Comparison of ENCODE assay signal across 22 cellular contexts in the genomic region with DNA sequence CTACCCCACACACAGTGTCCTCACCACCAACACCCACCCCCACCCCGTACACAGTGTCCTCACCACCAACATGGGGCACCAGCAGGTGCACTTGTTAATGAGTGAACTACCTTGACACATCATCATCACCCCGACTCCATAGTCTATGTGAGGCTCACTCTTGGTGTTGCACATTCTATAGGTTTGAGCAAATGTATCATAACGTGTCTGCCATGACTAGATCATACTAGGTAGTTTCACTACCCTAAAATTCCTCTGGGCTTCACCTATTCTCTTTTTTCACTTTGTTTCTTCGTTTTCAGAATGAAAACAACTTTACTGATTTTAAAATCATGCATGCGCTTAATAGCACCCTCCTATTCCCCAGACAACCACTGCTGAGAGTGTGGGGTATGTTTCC.
DNase-seq lines count a peak whose midpoint lies in the region; ATAC-seq and TF ChIP-seq lines count a peak whose summit lies in the region.
"Had no signal": no experiment of that assay in that cellular context is flagged by ENCODE, and none has a peak within 500 bp of the region (broad histone marks: within the 10 kb centered on the region; RNA-seq: fewer than 3 reads in every experiment).

No MANE protein-coding gene starts in this region.

- H3K36me3 ChIP-seq in OCI-LY3 (replicated peaks; ENCODE audit: low read depth, low read length) (no peaks in the 10 kb centered on the region), GM23338 (ENCODE audit: insufficient read depth) (no peaks in the 10 kb centered on the region)
- H3K36me3 ChIP-seq: cardiac muscle cell, heart right ventricle, Peyer's patch, prostate gland, upper lobe of right lung had no signal

- H3K27ac ChIP-seq in OCI-LY3 (ENCODE audit: low read length) (no peak overlapping the region), GM23338 (ENCODE audit: low read depth) (no peak overlapping the region)
- H3K27ac ChIP-seq: cardiac muscle cell, heart right ventricle, Peyer's patch, prostate gland, upper lobe of right lung had no signal

- H3K79me2 ChIP-seq in OCI-LY3 (ENCODE audit: low read length) (no peaks in the 10 kb centered on the region), GM23338 (replicated peaks; ENCODE audit: insufficient read depth) (no peaks in the 10 kb centered on the region)

- H3K9ac ChIP-seq in OCI-LY3 (ENCODE audit: low read length): no peak overlapping the region

- no peaks in the 10 kb centered on the region for H3K9me2 ChIP-seq in GM23338 (ENCODE audit: insufficient read depth)

- no peaks in the 10 kb centered on the region for H3F3A ChIP-seq in GM23338 (replicated peaks; ENCODE audit: low read depth)

- H3K4me2 ChIP-seq in OCI-LY3 (ENCODE audit: low read length): 0 out of 2 replicates have a peak overlapping the region, but pooled peaks have one; percentile 25
- H3K4me2 ChIP-seq in GM23338: no peak overlapping the region

- H3K27me3 Mint-ChIP-seq in GM23338 (ENCODE audit: insufficient read depth, low read depth, poor library complexity): peaks cover 15% of the 10 kb centered on the region

- H4K20me1 ChIP-seq in OCI-LY3 (ENCODE audit: insufficient read depth, low read length): no peaks in the 10 kb centered on the region
- H4K20me1 ChIP-seq in GM23338 (replicated peaks; ENCODE audit: insufficient read depth): no peaks in the 10 kb centered on the region

- DNase-seq in iPS-NIHi7 (ENCODE audit: extremely low spot score) (no peak), putamen (ENCODE audit: low spot score) (no peak), GM23338 (ENCODE audit: low spot score) (no peak)
- no peak for DNase-seq in stimulated activated CD4-positive, alpha-beta T cell treated with anti-CD3 and anti-CD28 coated beads, Interleukin-4, amount 100 ng/mL, for 24 hours
- DNase-seq: activated CD4-positive, alpha-beta T cell treated with anti-CD3 and anti-CD28 coated beads, Interleukin-2, amount 10 ng/mL, durations not matched to agents 7 days and 5 days; activated naive CD8-positive, alpha-beta T cell treated with anti-CD3 and anti-CD28 coated beads for 36 hours; effector CD4-positive, alpha-beta T cell; heart right ventricle; NCI-H2081; NCI-H524 treated with DMSO at 0.1 percent for 48 hours; Peyer's patch; stimulated activated naive CD4-positive, alpha-beta T cell treated with Interleukin-2 at 50 U/mL for 16 hours; upper lobe of right lung had no signal

- no peak overlapping the region for H3K27ac Mint-ChIP-seq in GM23338
- H3K27ac Mint-ChIP-seq: activated CD4-positive, alpha-beta T cell treated with anti-CD3 and anti-CD28 coated beads, Interleukin-2, amount 10 ng/mL, durations not matched to agents 7 days and 5 days; activated naive CD8-positive, alpha-beta T cell treated with anti-CD3 and anti-CD28 coated beads for 36 hours; memory B cell had no signal

- peaks cover 8% of the 10 kb centered on the region for H3K4me1 ChIP-seq in OCI-LY3 (ENCODE audit: low read length)
- H3K4me1 ChIP-seq in GM23338 (ENCODE audit: insufficient read depth): peaks cover 5% of the 10 kb centered on the region

- H3K4me3 ChIP-seq in OCI-LY3 (ENCODE audit: low read length): no peak overlapping the region
- H3K4me3 ChIP-seq in GM23338: no peak overlapping the region
- H3K4me3 ChIP-seq: cardiac muscle cell, heart right ventricle, Peyer's patch, prostate gland, upper lobe of right lung had no signal

- H3K4me3 Mint-ChIP-seq in GM23338: no peak overlapping the region
- H3K4me3 Mint-ChIP-seq: activated CD4-positive, alpha-beta T cell treated with anti-CD3 and anti-CD28 coated beads, Interleukin-2, amount 10 ng/mL, durations not matched to agents 7 days and 5 days; activated naive CD8-positive, alpha-beta T cell treated with anti-CD3 and anti-CD28 coated beads for 36 hours; memory B cell; natural killer cell treated with Interleukin-12 subunit alpha and Interleukin-12 subunit beta and Interleukin-15 and Interleukin-18, amount 100 ng/mL, for 72 hours had no signal

- peaks cover 3% of the 10 kb centered on the region; the same call in 1 of the 3 replicates for H3K36me3 Mint-ChIP-seq in GM23338 (ENCODE audit: low read depth)
- H3K36me3 Mint-ChIP-seq: activated naive CD8-positive, alpha-beta T cell treated with anti-CD3 and anti-CD28 coated beads for 36 hours; memory B cell; natural killer cell treated with Interleukin-12 subunit alpha and Interleukin-12 subunit beta and Interleukin-15 and Interleukin-18, amount 100 ng/mL, for 72 hours had no signal

- H3K27me3 ChIP-seq in OCI-LY3 (ENCODE audit: low read depth, low read length) (peaks cover 32% of the 10 kb centered on the region), GM23338 (ENCODE audit: insufficient read depth) (no peaks in the 10 kb centered on the region)
- H3K27me3 ChIP-seq: cardiac muscle cell, Peyer's patch, upper lobe of right lung had no signal

- TF ChIP-seq CTCF in OCI-LY3 (IDR thresholded peaks at IDR 0.05; ENCODE audit: low read depth, low read length) (no peak), GM23338 (conservative IDR thresholded peaks at IDR 0.05; ENCODE audit: low read depth in 2 of 2) (no peak)

- no peak overlapping the region for H2AFZ ChIP-seq in OCI-LY3 (ENCODE audit: low read depth, low read length)
- no peak overlapping the region for H2AFZ ChIP-seq in GM23338

- ATAC-seq in GM18861 (IDR thresholded peaks at IDR 0.05; ENCODE audit: unreplicated experiment) (peak; percentile 50), GM21367 (IDR thresholded peaks at IDR 0.05; ENCODE audit: unreplicated experiment) (peak; percentile 70), HG02885 (IDR thresholded peaks at IDR 0.05; ENCODE audit: poor library complexity, unreplicated experiment) (peak; percentile 71), GM23338 (no peak)
- ATAC-seq: heart right ventricle; HepG2; natural killer cell treated with Interleukin-12 subunit alpha and Interleukin-12 subunit beta and Interleukin-15 and Interleukin-18, amount 100 ng/mL, for 72 hours; upper lobe of right lung had no signal

- peaks cover 16% of the 10 kb centered on the region for H3K4me1 Mint-ChIP-seq in GM23338
- H3K4me1 Mint-ChIP-seq: activated naive CD8-positive, alpha-beta T cell treated with anti-CD3 and anti-CD28 coated beads for 36 hours had no signal

- no peaks in the 10 kb centered on the region for H3K9me3 ChIP-seq in OCI-LY3 (ENCODE audit: insufficient read depth, low read length)
- H3K9me3 ChIP-seq: heart right ventricle, Peyer's patch, prostate gland, upper lobe of right lung had no signal

- H3K9me3 Mint-ChIP-seq in GM23338: no peaks in the 10 kb centered on the region
- H3K9me3 Mint-ChIP-seq: activated CD4-positive, alpha-beta T cell treated with anti-CD3 and anti-CD28 coated beads, Interleukin-2, amount 10 ng/mL, durations not matched to agents 7 days and 5 days; activated naive CD8-positive, alpha-beta T cell treated with anti-CD3 and anti-CD28 coated beads for 36 hours; memory B cell; natural killer cell treated with Interleukin-12 subunit alpha and Interleukin-12 subunit beta and Interleukin-15 and Interleukin-18, amount 100 ng/mL, for 72 hours had no signal

TF ChIP-seq in GM23338, 12 proteins besides CTCF, POLR2A, EP300 and RAD21 (continues in another document):
- TF ChIP-seq EZH2phosphoT487 (IDR thresholded peaks at IDR 0.05; ENCODE audit: unreplicated experiment) (no peak), NANOG (IDR thresholded peaks at IDR 0.05; ENCODE audit: borderline replicate concordance) (no peak)
